In the genomic region with DNA sequence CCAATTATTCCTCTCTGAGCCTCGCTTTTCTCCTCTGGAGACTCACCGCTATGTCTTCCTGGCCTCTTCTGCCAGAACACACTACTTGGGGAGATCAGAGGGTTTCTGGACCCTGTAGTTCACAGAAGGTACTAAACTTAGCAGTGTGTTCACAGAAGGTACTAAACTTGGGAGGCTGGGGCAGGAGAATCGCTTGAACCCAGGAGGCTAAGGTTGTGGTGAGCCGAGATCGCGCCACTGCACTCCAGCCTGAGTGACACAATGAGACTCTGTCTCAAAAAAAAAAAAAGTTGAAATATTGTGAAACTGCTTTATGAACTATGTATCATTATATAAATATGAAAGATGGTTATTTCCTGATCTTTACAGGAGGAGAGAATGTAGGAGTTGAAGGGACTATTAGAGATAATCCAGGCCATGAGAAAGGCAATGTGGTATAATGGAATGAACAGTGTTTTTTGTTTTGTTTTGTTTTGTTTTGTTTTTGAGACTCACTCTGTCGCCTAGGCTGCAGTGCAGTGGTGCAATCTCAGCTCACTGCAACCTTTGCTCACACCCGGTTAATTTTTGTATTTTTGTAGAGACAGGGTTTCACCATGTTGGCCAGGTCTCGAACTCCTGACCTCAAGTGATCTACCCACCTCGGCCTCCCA, we compare ENCODE assay signal across 1 cellular context.
TF ChIP-seq lines count a peak whose summit lies in the region.
"Not testable (repeated sequence)": the region's sequence is repeated elsewhere in the genome, so short reads cannot be mapped to it uniquely, and the experiment has no call there.

No MANE protein-coding gene starts in this region.

TF ChIP-seq in K562, 482 proteins besides CTCF, POLR2A, EP300 and RAD21:
- TF ChIP-seq, protein P1, sequence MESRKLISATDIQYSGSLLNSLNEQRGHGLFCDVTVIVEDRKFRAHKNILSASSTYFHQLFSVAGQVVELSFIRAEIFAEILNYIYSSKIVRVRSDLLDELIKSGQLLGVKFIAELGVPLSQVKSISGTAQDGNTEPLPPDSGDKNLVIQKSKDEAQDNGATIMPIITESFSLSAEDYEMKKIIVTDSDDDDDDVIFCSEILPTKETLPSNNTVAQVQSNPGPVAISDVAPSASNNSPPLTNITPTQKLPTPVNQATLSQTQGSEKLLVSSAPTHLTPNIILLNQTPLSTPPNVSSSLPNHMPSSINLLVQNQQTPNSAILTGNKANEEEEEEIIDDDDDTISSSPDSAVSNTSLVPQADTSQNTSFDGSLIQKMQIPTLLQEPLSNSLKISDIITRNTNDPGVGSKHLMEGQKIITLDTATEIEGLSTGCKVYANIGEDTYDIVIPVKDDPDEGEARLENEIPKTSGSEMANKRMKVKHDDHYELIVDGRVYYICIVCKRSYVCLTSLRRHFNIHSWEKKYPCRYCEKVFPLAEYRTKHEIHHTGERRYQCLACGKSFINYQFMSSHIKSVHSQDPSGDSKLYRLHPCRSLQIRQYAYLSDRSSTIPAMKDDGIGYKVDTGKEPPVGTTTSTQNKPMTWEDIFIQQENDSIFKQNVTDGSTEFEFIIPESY (CRISPR knock-in tag; IDR thresholded peaks at IDR 0.05), result peak; percentile 75
- TF ChIP-seq BCOR (IDR thresholded peaks at IDR 0.05), result 0 out of 2 replicates have a peak, but pooled peaks have one; percentile 8
- TF ChIP-seq CEBPB (tag; IDR thresholded peaks at IDR 0.05), result 0 out of 2 replicates have a peak, but pooled peaks have one; percentile 20
- TF ChIP-seq CEBPG (CRISPR knock-in tag; IDR thresholded peaks at IDR 0.05), result not testable (repeated sequence)
- TF ChIP-seq CEBPG (tag; conservative IDR thresholded peaks at IDR 0.05 in 1 of 2, IDR thresholded peaks at IDR 0.05 in 1 of 2), result peak in 1 of 2 experiments; percentile 32; a peak in 2 of 4 replicates
- TF ChIP-seq LARP7 (IDR thresholded peaks at IDR 0.05), result 0 out of 2 replicates have a peak, but pooled peaks have one; percentile 27
